ENCODE assay signal across 13 cellular contexts in the genomic region with DNA sequence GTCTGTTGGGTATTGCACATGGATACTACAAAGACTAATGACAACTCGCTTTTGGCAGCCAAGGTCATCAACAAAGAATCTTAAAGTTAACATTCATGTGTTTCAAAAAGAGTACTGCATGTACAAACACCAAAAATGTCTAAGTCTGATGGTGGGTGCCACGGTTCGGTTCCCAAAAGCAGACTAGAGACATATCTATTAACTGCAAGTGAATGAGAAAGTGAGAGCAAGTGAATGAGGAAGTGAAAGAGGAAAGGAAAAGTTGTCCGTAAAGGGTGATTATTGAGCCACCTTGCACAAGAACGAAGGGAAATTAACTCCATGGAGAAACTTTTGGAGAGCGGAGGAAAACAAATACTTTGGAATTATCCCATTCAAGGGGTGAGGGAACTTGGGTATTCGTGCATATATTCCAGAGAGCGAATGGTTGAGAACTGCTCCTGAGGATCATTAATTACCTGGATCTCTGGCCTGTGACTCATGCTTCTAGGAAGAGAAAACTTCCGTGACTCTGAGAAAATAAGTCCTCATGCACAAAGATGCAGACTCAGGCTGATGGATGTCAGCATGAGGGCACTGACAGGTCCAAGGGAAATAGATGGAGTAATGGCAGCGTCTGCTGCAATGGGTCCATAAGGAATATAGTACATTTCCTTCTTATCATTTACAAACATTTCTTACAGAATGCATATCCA.
DNase-seq lines count a peak whose midpoint lies in the region; ATAC-seq, FAIRE-seq and TF ChIP-seq lines count a peak whose summit lies in the region.
"Had no signal": no experiment of that assay in that cellular context is flagged by ENCODE, and none has a peak within 500 bp of the region (broad histone marks: within the 10 kb centered on the region; RNA-seq: fewer than 3 reads in every experiment).

No MANE protein-coding gene starts in this region.

- 28% methylated on average over 10 of the region's 10 CpGs for WGBS in GM12878 (ENCODE audit: insufficient coverage, insufficient replicate concordance, low lambda C conversion rate, missing lambda C conversion rate)

- no peaks in the 10 kb centered on the region for H3K79me2 ChIP-seq in GM12878 (ENCODE audit: control insufficient read depth, insufficient read depth, low read length)

- RAD21 ChIA-PET in GM12878 (lab: Charles Lee; ENCODE audit: unreplicated experiment), result no interaction called here

- peak; percentile 23 for FAIRE-seq in GM12878 (lab: Jason Lieb, UNC)

- TF ChIP-seq RAD21 in GM12878 (IDR thresholded peaks at IDR 0.05; ENCODE audit: insufficient read depth, low read depth, low read length), result no peak

- H3K36me3 Mint-ChIP-seq in activated naive CD4-positive, alpha-beta T cell treated with anti-CD3 and anti-CD28 coated beads, Interleukin-2, amount 50 U/mL, for 72 hours, result peaks cover 7 to 10% of the 10 kb centered on the region in 2 donors

- H3K4me2 ChIP-seq in BLaER1 (peak overlapping the region; percentile 31; the same call in 1 of the 2 replicates), GM12878 (ENCODE audit: control insufficient read depth, insufficient read depth) (no peak overlapping the region)

- no TSS peak for BruUV-seq in GM12878 (replicated peaks; lab: Mats Ljungman, UMichigan)

- H3K4me3 ChIP-seq in BLaER1, result no peak overlapping the region
- no peak overlapping the region for H3K4me3 ChIP-seq in GM12878
- H3K4me3 ChIP-seq: heart right ventricle had no signal

- POLR2A ChIA-PET in GM12878 (lab: Charles Lee), result no interaction called here

- no peak for TF ChIP-seq POLR2A in GM12878 (IDR thresholded peaks at IDR 0.05; ENCODE audit: low read depth, low read length)

- H3K27ac Mint-ChIP-seq in activated naive CD4-positive, alpha-beta T cell treated with anti-CD3 and anti-CD28 coated beads, Interleukin-2, amount 50 U/mL, for 72 hours, result no peak overlapping the region
- H3K27ac Mint-ChIP-seq: activated CD4-positive, alpha-beta T cell treated with anti-CD3 and anti-CD28 coated beads for 36 hours; dendritic cell treated with granulocyte-macrophage colony-stimulating factor and Interleukin-4, amounts not matched to agents 40 ng/mL and 50 ng/mL, for 4 days had no signal

- in situ Hi-C loops in GM12878 (cut with MboI), result no loop called here

- peaks cover 3 to 10% of the 10 kb centered on the region in 2 donors for H3K9me3 Mint-ChIP-seq in activated naive CD4-positive, alpha-beta T cell treated with anti-CD3 and anti-CD28 coated beads, Interleukin-2, amount 50 U/mL, for 72 hours

- TF ChIP-seq EP300 in GM12878 (IDR thresholded peaks at IDR 0.05; ENCODE audit: borderline replicate concordance in 1 of 2, control insufficient read depth in 1 of 2, low read depth in 2 of 2, low read length in 2 of 2), result no peak

- ATAC-seq in GM21390 (IDR thresholded peaks at IDR 0.05; ENCODE audit: unreplicated experiment), result peak; percentile 82
- ATAC-seq in HG03460 (IDR thresholded peaks at IDR 0.05; ENCODE audit: unreplicated experiment), result peak; percentile 65
- peak; percentile 59 for ATAC-seq in GM12878
- ATAC-seq in activated naive CD4-positive, alpha-beta T cell treated with anti-CD3 and anti-CD28 coated beads, Interleukin-2, amount 50 U/mL, for 72 hours, result no peak
- no peak for ATAC-seq in GM21529 (IDR thresholded peaks at IDR 0.05; ENCODE audit: unreplicated experiment)
- ATAC-seq: activated CD4-positive, alpha-beta T cell treated with anti-CD3 and anti-CD28 coated beads for 36 hours; heart right ventricle had no signal

- no peak overlapping the region for H2AFZ ChIP-seq in GM12878 (ENCODE audit: control insufficient read depth, low read depth, low read length)

- intact Hi-C loops in GM12878 (cut with micrococcal nuclease; ENCODE audit: unreplicated experiment), result no loop called here

- no peak for DNase-seq in GM12878 (ENCODE audit: low read depth, low spot score)
- no peak for DNase-seq in stimulated activated CD4-positive, alpha-beta T cell treated with anti-CD3 and anti-CD28 coated beads, Interleukin-4, amount 100 ng/mL, for 1 hour
- no peak for DNase-seq in activated naive CD4-positive, alpha-beta T cell treated with anti-CD3 and anti-CD28 coated beads, Interleukin-2, amount 50 U/mL, for 72 hours (ENCODE audit: low spot score in 2 of 2)
- DNase-seq in NCI-H446 (lab: John Stamatoyannopoulos, UW), result no peak
- DNase-seq: activated CD4-positive, alpha-beta T cell treated with anti-CD3 and anti-CD28 coated beads for 36 hours; activated gamma-delta T cell treated with Interleukin-2 at 50 U/mL for 16 hours; heart right ventricle; NCI-H187 treated with DMSO at 0.1 percent for 48 hours had no signal

- TF ChIP-seq CTCF in GM12878 (IDR thresholded peaks at IDR 0.05 in 2 of 3, conservative IDR thresholded peaks at IDR 0.05 in 1 of 3; ENCODE audit: control insufficient read depth in 2 of 3, extremely low read depth in 1 of 3, insufficient read depth in 1 of 3, low read depth in 3 of 3, low read length in 3 of 3), result no peak

- no peaks in the 10 kb centered on the region for H4K20me1 ChIP-seq in BLaER1
- no peaks in the 10 kb centered on the region for H4K20me1 ChIP-seq in GM12878 (ENCODE audit: control insufficient read depth, insufficient read depth)

- CTCF ChIA-PET in GM12878 (lab: Yijun Ruan, JAX), result interaction anchor here (0.8 kb wide), 1 partner anchor 10 kb away, joined by 3 read pairs; no protein-coding TSS in a partner anchor

- H3K27me3 ChIP-seq in BLaER1 (no peaks in the 10 kb centered on the region), GM12878 (replicated peaks in 1 of 2; ENCODE audit: control insufficient read depth in 2 of 2, insufficient read depth in 2 of 2, low read length in 1 of 2) (no peaks in the 10 kb centered on the region)
- H3K27me3 ChIP-seq: heart right ventricle had no signal

- SMC1A ChIA-PET in GM12878 (lab: Charles Lee; ENCODE audit: uncharacterized antibody, unreplicated experiment), result no interaction called here

- H3K9me3 ChIP-seq in BLaER1 (peaks cover 12% of the 10 kb centered on the region), GM12878 (replicated peaks; ENCODE audit: control insufficient read depth, insufficient read depth, low read length) (no peaks in the 10 kb centered on the region)

- H3K4me1 ChIP-seq in BLaER1 (peaks cover 9% of the 10 kb centered on the region), GM12878 (ENCODE audit: control insufficient read depth, insufficient read depth, low read length) (no peaks in the 10 kb centered on the region)

- H3K36me3 ChIP-seq in BLaER1, result no peaks in the 10 kb centered on the region
- H3K36me3 ChIP-seq in GM12878 (ENCODE audit: control insufficient read depth in 2 of 2, insufficient read depth in 2 of 2, low read length in 1 of 2), result no peaks in the 10 kb centered on the region
- H3K36me3 ChIP-seq: heart right ventricle had no signal

- no peak overlapping the region for H3K9ac ChIP-seq in BLaER1
- H3K9ac ChIP-seq in GM12878 (ENCODE audit: control insufficient read depth, insufficient read depth, low read length), result no peak overlapping the region

- H3K27ac ChIP-seq in BLaER1 (no peak overlapping the region), GM12878 (ENCODE audit: control insufficient read depth, insufficient read depth) (no peak overlapping the region)
- H3K27ac ChIP-seq: heart right ventricle had no signal

TF ChIP-seq in GM12878, 131 proteins besides CTCF, POLR2A, EP300 and RAD21:
- TF ChIP-seq IKZF2 (IDR thresholded peaks at IDR 0.05) (peak; percentile 28; a peak in 2 of 4 replicates), EGR1 (IDR thresholded peaks at IDR 0.05; ENCODE audit: borderline replicate concordance in 1 of 2, low read depth in 2 of 2, low read length in 2 of 2) (no peak), SPI1 (IDR thresholded peaks at IDR 0.05; ENCODE audit: borderline replicate concordance, insufficient read depth, low read depth, low read length) (peak; percentile 85), IKZF1 (conservative IDR thresholded peaks at IDR 0.05) (0 out of 2 replicates have a peak, but pooled peaks have one; percentile 14)

Comparison
In these comparisons a context has a peak if more than half of its experiments do, and no peak if none do; other contexts are left out.
1. ATAC-seq: peak in GM21390 (single experiment), HG03460 (single experiment) and GM12878 (single experiment); none in activated naive CD4-positive, alpha-beta T cell treated with anti-CD3 and anti-CD28 coated beads, Interleukin-2, amount 50 U/mL, for 72 hours (0 of 2) and GM21529 (single experiment).